Comparison of ENCODE assay signal across 8 cellular contexts in genomic region chr20:63641792-63642517, GRCh38. TPM values are rescaled to one million over a fixed set of nuclear protein-coding genes. Genes with fewer than 3 reads are reported as not detected.
DNase-seq lines count a peak whose midpoint lies in the region; ATAC-seq lines count a peak whose summit lies in the region.

No MANE protein-coding gene starts in this region.

- no peak overlapping the region for H2BK12ac ChIP-seq in mesenchymal stem cell (ENCODE audit: low read length in 2 of 2)

- peaks cover 38% of the 10 kb centered on the region for H3K36me3 Mint-ChIP-seq in effector memory CD8-positive, alpha-beta T cell (ENCODE audit: insufficient read depth)

- H3K4me3 Mint-ChIP-seq in effector memory CD8-positive, alpha-beta T cell = peak overlapping the region; percentile 91 to 92

- H2AK5ac ChIP-seq in mesenchymal stem cell (ENCODE audit: low read length, severe bottlenecking) = no peak overlapping the region

- WGBS in mesenchymal stem cell = under 1% methylated on average over 37 of the region's 85 CpGs

- H4K8ac ChIP-seq in mesenchymal stem cell (ENCODE audit: low read length) = no peak overlapping the region

- peak; percentile 81 for DNase-seq in GM19240 (ENCODE audit: insufficient read length, low spot score)
- peak; percentile 17 for DNase-seq in NCI-H82 treated with DMSO at 0.1 percent for 48 hours (lab: John Stamatoyannopoulos, UW; ENCODE audit: unreplicated experiment)
- peak; percentile 98 for DNase-seq in activated CD8-positive, alpha-beta memory T cell treated with anti-CD3 and anti-CD28 coated beads for 24 hours
- DNase-seq in effector memory CD8-positive, alpha-beta T cell = peak; percentile 92 to 95 (median 94)
- peak; percentile 74 for DNase-seq in mesenchymal stem cell
- DNase-seq in stimulated activated CD8-positive, alpha-beta memory T cell treated with anti-CD3 and anti-CD28 coated beads, Interleukin-15, amount 100 ng/mL, for 24 hours (ENCODE audit: low read depth) = peak; percentile 98

- H3K4me2 ChIP-seq in BLaER1 (peak overlapping the region; percentile 98), mesenchymal stem cell (ENCODE audit: low read length, poor library complexity, severe bottlenecking) (peak overlapping the region; percentile 98)

- H3K36me3 ChIP-seq in BLaER1 (peaks cover 10% of the 10 kb centered on the region; the same call in 1 of the 2 replicates), mesenchymal stem cell (ENCODE audit: control insufficient read depth in 1 of 2, insufficient read depth in 2 of 2, low read depth in 1 of 2, low read length in 2 of 2) (peaks cover 0 to 18% of the 10 kb centered on the region in 2 experiments)

- peak overlapping the region; percentile 80 for H3K27ac ChIP-seq in BLaER1
- H3K27ac ChIP-seq in mesenchymal stem cell (ENCODE audit: low read length, poor library complexity, severe bottlenecking) = no peak overlapping the region

- H2BK15ac ChIP-seq in mesenchymal stem cell (ENCODE audit: low read depth, poor library complexity, severe bottlenecking) = no peak overlapping the region

- no peak overlapping the region for H4K91ac ChIP-seq in mesenchymal stem cell (ENCODE audit: low read length)

- H3K9ac ChIP-seq in BLaER1 (peak overlapping the region; percentile 65), mesenchymal stem cell (ENCODE audit: low read length) (no peak overlapping the region)

- H2BK5ac ChIP-seq in mesenchymal stem cell (ENCODE audit: low read depth, low read length, poor library complexity, severe bottlenecking) = no peak overlapping the region

- peak overlapping the region; percentile 64 for H3K4me3 ChIP-seq in BLaER1
- peak overlapping the region; percentile 62 to 72 for H3K4me3 ChIP-seq in mesenchymal stem cell (ENCODE audit: insufficient read depth in 1 of 2, low read depth in 1 of 2, low read length in 2 of 2)

- H2BK120ac ChIP-seq in mesenchymal stem cell (ENCODE audit: low read depth, low read length) = no peak overlapping the region

- H3K79me1 ChIP-seq in mesenchymal stem cell (replicated peaks; ENCODE audit: low read length, poor library complexity, severe bottlenecking) = peaks cover 2% of the 10 kb centered on the region

- H3K23ac ChIP-seq in mesenchymal stem cell (ENCODE audit: low read length in 2 of 2) = no peak overlapping the region

- peak; percentile 65 for ATAC-seq in HG03442 (IDR thresholded peaks at IDR 0.05; ENCODE audit: unreplicated experiment)
- peak; percentile 73 for ATAC-seq in effector memory CD8-positive, alpha-beta T cell (replicated peaks)

- H3K27ac Mint-ChIP-seq in effector memory CD8-positive, alpha-beta T cell = peak overlapping the region; percentile 85 to 98

- peaks cover 16% of the 10 kb centered on the region; the same call in 1 of the 2 replicates for H4K20me1 ChIP-seq in BLaER1

- H3K14ac ChIP-seq in mesenchymal stem cell (ENCODE audit: low read length in 2 of 2) = no peak overlapping the region

- peak overlapping the region in 1 of 2 experiments; percentile 16 for H3K18ac ChIP-seq in mesenchymal stem cell (ENCODE audit: low read depth in 1 of 2, low read length in 2 of 2)

- H3K9me3 Mint-ChIP-seq in effector memory CD8-positive, alpha-beta T cell = peaks cover 0 to 2% of the 10 kb centered on the region in 2 donors

- no peak overlapping the region for H2AFZ ChIP-seq in mesenchymal stem cell (ENCODE audit: low read depth, low read length)

- H3K4ac ChIP-seq in mesenchymal stem cell (ENCODE audit: low read depth in 1 of 2, low read length in 2 of 2) = no peak overlapping the region

- no peaks in the 10 kb centered on the region for H3K9me3 ChIP-seq in BLaER1
- no peaks in the 10 kb centered on the region for H3K9me3 ChIP-seq in mesenchymal stem cell (ENCODE audit: control insufficient read depth, low read length)

- H3K4me1 Mint-ChIP-seq in effector memory CD8-positive, alpha-beta T cell (ENCODE audit: low read depth in 2 of 2) = peaks cover 27 to 39% of the 10 kb centered on the region in 2 donors

- H3K27me3 ChIP-seq in BLaER1 = no peaks in the 10 kb centered on the region
- no peaks in the 10 kb centered on the region for H3K27me3 ChIP-seq in mesenchymal stem cell (ENCODE audit: control insufficient read depth in 1 of 2, insufficient read depth in 1 of 2, low read length in 2 of 2)

- H3K4me1 ChIP-seq in BLaER1 = peaks cover 43% of the 10 kb centered on the region
- peaks cover 22% of the 10 kb centered on the region for H3K4me1 ChIP-seq in mesenchymal stem cell (ENCODE audit: control insufficient read depth, insufficient read depth, low read depth, low read length)

- no peaks in the 10 kb centered on the region for H3K27me3 Mint-ChIP-seq in effector memory CD8-positive, alpha-beta T cell

RNA-seq across cellular contexts. Expression of gene STMN3, which starts 11.3 kb away (rescaled TPM):
- polyA plus RNA-seq in mesenchymal stem cell (2013, experiment 1 of 2) = 11.7 TPM
- 12.0 TPM for polyA plus RNA-seq in mesenchymal stem cell (2013, experiment 2 of 2)

RNA-seq across cellular contexts. Expression of gene GMEB2, which starts 15.1 kb away (rescaled TPM):
- polyA plus RNA-seq in mesenchymal stem cell (2013, experiment 1 of 2) = 6.6 TPM
- polyA plus RNA-seq in mesenchymal stem cell (2013, experiment 2 of 2) = 6.7 TPM

RNA-seq across cellular contexts. Expression of gene RTEL1, which starts 16.2 kb away (rescaled TPM):
- polyA plus RNA-seq in mesenchymal stem cell (2013, experiment 1 of 2) = 9.2 TPM
- 9.3 TPM for polyA plus RNA-seq in mesenchymal stem cell (2013, experiment 2 of 2)

RNA-seq across cellular contexts. Expression of gene TNFRSF6B, which starts 54.5 kb away (rescaled TPM):
- polyA plus RNA-seq in mesenchymal stem cell (2013, experiment 1 of 2) = 23.7 TPM
- polyA plus RNA-seq in mesenchymal stem cell (2013, experiment 2 of 2) = 23.9 TPM

Comparison
In these comparisons a context has a peak if more than half of its experiments do, and no peak if none do; other contexts are left out.
1. DNase-seq: peak in every context shown above with its lines; median percentile 98 in activated CD8-positive, alpha-beta memory T cell treated with anti-CD3 and anti-CD28 coated beads for 24 hours; 98 in stimulated activated CD8-positive, alpha-beta memory T cell treated with anti-CD3 and anti-CD28 coated beads, Interleukin-15, amount 100 ng/mL, for 24 hours; 94 in effector memory CD8-positive, alpha-beta T cell; 81 in GM19240; 74 in mesenchymal stem cell; 17 in NCI-H82 treated with DMSO at 0.1 percent for 48 hours.